ENCODE assay signal across 19 cellular contexts in genomic region chr3:49675912-49676311, GRCh38. TPM values are rescaled to one million over a fixed set of nuclear protein-coding genes. Genes with fewer than 3 reads are reported as not detected.
DNase-seq lines count a peak whose midpoint lies in the region; ATAC-seq and TF ChIP-seq lines count a peak whose summit lies in the region.
"Had no signal": no experiment of that assay in that cellular context is flagged by ENCODE, and none has a peak within 500 bp of the region (broad histone marks: within the 10 kb centered on the region; RNA-seq: fewer than 3 reads in every experiment).

No MANE protein-coding gene starts in this region.

- no peaks in the 10 kb centered on the region for H3K27me3 ChIP-seq in Panc1 (ENCODE audit: control insufficient read depth, insufficient read depth, low read length)
- H3K27me3 ChIP-seq: esophagus squamous epithelium, heart left ventricle, MG63, neutrophil, SJSA1 had no signal

- H3K36me3 Mint-ChIP-seq in activated T-cell treated with anti-CD3 and anti-CD28 coated beads, Interleukin-2, amount 50 U/mL, for 24 hours (ENCODE audit: low read depth): peaks cover 72% of the 10 kb centered on the region
- peaks cover 10 to 13% of the 10 kb centered on the region in 2 donors for H3K36me3 Mint-ChIP-seq in naive B cell

- H3K27ac Mint-ChIP-seq in activated T-cell treated with anti-CD3 and anti-CD28 coated beads, Interleukin-2, amount 50 U/mL, for 24 hours: peak overlapping the region; percentile 99
- no peak overlapping the region for H3K27ac Mint-ChIP-seq in naive B cell
- H3K27ac Mint-ChIP-seq: activated CD4-positive, alpha-beta memory T cell treated with anti-CD3 and anti-CD28 coated beads, Interleukin-2, amount 10 ng/mL, durations not matched to agents 7 days and 5 days; dendritic cell treated with granulocyte-macrophage colony-stimulating factor and Interleukin-4, amounts not matched to agents 40 ng/mL and 50 ng/mL, for 4 days had no signal

- no peak for DNase-seq in activated T-cell treated with anti-CD3 and anti-CD28 coated beads, Interleukin-2, amount 50 U/mL, for 24 hours
- no peak for DNase-seq in activated T-cell treated with anti-CD3 and anti-CD28 coated beads, Interleukin-2, amount 50 U/mL, for 48 hours
- DNase-seq in Panc1 (ENCODE audit: low read depth, low spot score) (no peak), naive B cell (no peak), cardiac septum (ENCODE audit: low spot score) (no peak), NCI-H146 treated with DMSO at 0.1 percent for 48 hours (lab: John Stamatoyannopoulos, UW; ENCODE audit: unreplicated experiment) (no peak)
- DNase-seq: ACHN; activated CD4-positive, alpha-beta memory T cell treated with anti-CD3 and anti-CD28 coated beads, Interleukin-2, amount 10 ng/mL, durations not matched to agents 7 days and 5 days; esophagus squamous epithelium; HCEC 1CT; heart left ventricle; islet precursor cell; mesenchymal stem cell; MG63; NCI-H1930; NCI-H510A had no signal

- H3K4me3 ChIP-seq in Panc1 (ENCODE audit: low read depth in 2 of 2, low read length in 2 of 2): no peak overlapping the region
- H3K4me3 ChIP-seq: esophagus squamous epithelium, MG63, SJSA1 had no signal

- POLR2A ChIA-PET in Panc1 (lab: Charles Lee): interaction anchor here (0.5 kb wide), 1 partner anchor 209 kb away, joined by 7 read pairs; no protein-coding TSS in a partner anchor

- peaks cover 3% of the 10 kb centered on the region; the same call in 1 of the 2 replicates for H3K4me1 ChIP-seq in Panc1 (ENCODE audit: control insufficient read depth, insufficient read depth, low read length)

- intact Hi-C loops in Panc1 (cut with micrococcal nuclease; ENCODE audit: unreplicated experiment): no loop called here
- intact Hi-C loops in cardiac septum (cut with DNase I): no loop called here

- peaks cover 40% of the 10 kb centered on the region for H3K4me1 Mint-ChIP-seq in activated T-cell treated with anti-CD3 and anti-CD28 coated beads, Interleukin-2, amount 50 U/mL, for 24 hours (ENCODE audit: low read depth)
- peaks cover 31 to 40% (median 32%) of the 10 kb centered on the region in 3 donors for H3K4me1 Mint-ChIP-seq in naive B cell

- no peaks in the 10 kb centered on the region for H3K9me3 ChIP-seq in Panc1 (ENCODE audit: control insufficient read depth, insufficient read depth, low read depth, low read length)
- H3K9me3 ChIP-seq: esophagus squamous epithelium, heart left ventricle, MG63, neutrophil, SJSA1 had no signal

- no peak for TF ChIP-seq CTCF in Panc1 (IDR thresholded peaks at IDR 0.05)

- TSS peak; percentile 69 for BruUV-seq in Panc1 (replicated peaks; lab: Mats Ljungman, UMichigan)

- in situ Hi-C loops in Panc1 (cut with HindIII; ENCODE audit: low pct_unique_long_range_greater_than_20kb, low sequenced_read_pairs): no loop called here

- no peak overlapping the region for H3K27ac ChIP-seq in Panc1 (ENCODE audit: low read length)
- H3K27ac ChIP-seq: esophagus squamous epithelium, heart left ventricle, SJSA1 had no signal

- no peaks in the 10 kb centered on the region for H3K9me3 Mint-ChIP-seq in activated T-cell treated with anti-CD3 and anti-CD28 coated beads, Interleukin-2, amount 50 U/mL, for 24 hours
- no peaks in the 10 kb centered on the region for H3K9me3 Mint-ChIP-seq in naive B cell
- H3K9me3 Mint-ChIP-seq: activated CD4-positive, alpha-beta memory T cell treated with anti-CD3 and anti-CD28 coated beads, Interleukin-2, amount 10 ng/mL, durations not matched to agents 7 days and 5 days; dendritic cell treated with granulocyte-macrophage colony-stimulating factor and Interleukin-4, amounts not matched to agents 40 ng/mL and 50 ng/mL, for 4 days had no signal

- H3K4me3 Mint-ChIP-seq in activated T-cell treated with anti-CD3 and anti-CD28 coated beads, Interleukin-2, amount 50 U/mL, for 24 hours: peak overlapping the region; percentile 97
- H3K4me3 Mint-ChIP-seq in naive B cell: peak overlapping the region in 5 of 8 donors; percentile 29 to 98 (median 95)

- ATAC-seq in Panc1: no peak
- no peak for ATAC-seq in naive B cell (ENCODE audit: low read depth in 2 of 2)
- ATAC-seq: heart left ventricle had no signal

- no peaks in the 10 kb centered on the region for H3K27me3 Mint-ChIP-seq in activated T-cell treated with anti-CD3 and anti-CD28 coated beads, Interleukin-2, amount 50 U/mL, for 24 hours
- H3K27me3 Mint-ChIP-seq in naive B cell: no peaks in the 10 kb centered on the region
- H3K27me3 Mint-ChIP-seq: activated CD4-positive, alpha-beta memory T cell treated with anti-CD3 and anti-CD28 coated beads, Interleukin-2, amount 10 ng/mL, durations not matched to agents 7 days and 5 days had no signal

- peaks cover 4% of the 10 kb centered on the region for H3K36me3 ChIP-seq in Panc1 (ENCODE audit: control insufficient read depth, insufficient read depth, low read length)
- H3K36me3 ChIP-seq: MG63 had no signal

- CTCF ChIA-PET in Panc1 (lab: Charles Lee): no interaction called here

RNA-seq across cellular contexts. Expression of gene APEH, which starts 1.8 kb away (rescaled TPM):
- total RNA-seq in Panc1 (2021; ENCODE audit: unreplicated experiment): 131 TPM
- polyA plus RNA-seq in Panc1 (2012; ENCODE audit: insufficient read length): 169 TPM
- polyA plus RNA-seq in naive B cell (ENCODE audit: low read depth in 6 of 6): 100 to 1,000 TPM in 1 of 6 donors, 10 to 100 TPM in 5; 73.4 to 105 (median 82.2) TPM
- total RNA-seq in cardiac septum: 81.4 TPM

RNA-seq across cellular contexts. Expression of gene MST1, which starts 13.4 kb away (rescaled TPM):
- total RNA-seq in Panc1 (2021; ENCODE audit: unreplicated experiment) (14.0 TPM), cardiac septum (6.4 TPM)
- 19.4 TPM for polyA plus RNA-seq in Panc1 (2012; ENCODE audit: insufficient read length)
- 1 to 10 TPM in 2 of 6 donors, under 1 TPM in 1, not detected in 3; 0.41 to 1.8 (median 1.1) TPM for polyA plus RNA-seq in naive B cell (ENCODE audit: low read depth in 6 of 6)

RNA-seq across cellular contexts. Expression of gene RNF123, which starts 13.4 kb away (rescaled TPM):
- total RNA-seq in Panc1 (2021; ENCODE audit: unreplicated experiment): 23.1 TPM
- polyA plus RNA-seq in Panc1 (2012; ENCODE audit: insufficient read length): 31.2 TPM
- polyA plus RNA-seq in naive B cell (ENCODE audit: low read depth in 6 of 6): 10 to 100 TPM in 5 of 6 donors, 1 to 10 TPM in 1; 5.7 to 19.5 (median 11.0) TPM
- total RNA-seq in cardiac septum: 59.4 TPM

RNA-seq across cellular contexts. Expression of gene AMIGO3, which starts 43.6 kb away (rescaled TPM):
- total RNA-seq in Panc1 (2021; ENCODE audit: unreplicated experiment) (0.72 TPM), cardiac septum (0.35 TPM)
- polyA plus RNA-seq in Panc1 (2012; ENCODE audit: insufficient read length): 4.9 TPM
- under 1 TPM in 2 of 6 donors, not detected in 4; 0.30 to 0.77 TPM for polyA plus RNA-seq in naive B cell (ENCODE audit: low read depth in 6 of 6)

RNA-seq across cellular contexts. Expression of gene GMPPB, which starts 47.8 kb away (rescaled TPM):
- total RNA-seq in Panc1 (2021; ENCODE audit: unreplicated experiment) (28.4 TPM), cardiac septum (19.5 TPM)
- 29.6 TPM for polyA plus RNA-seq in Panc1 (2012; ENCODE audit: insufficient read length)
- 10 to 100 TPM; 11.5 to 22.0 (median 14.6) TPM for polyA plus RNA-seq in naive B cell (ENCODE audit: low read depth in 6 of 6)
